18 cellular contexts compared by ENCODE assay signal in the genomic region with DNA sequence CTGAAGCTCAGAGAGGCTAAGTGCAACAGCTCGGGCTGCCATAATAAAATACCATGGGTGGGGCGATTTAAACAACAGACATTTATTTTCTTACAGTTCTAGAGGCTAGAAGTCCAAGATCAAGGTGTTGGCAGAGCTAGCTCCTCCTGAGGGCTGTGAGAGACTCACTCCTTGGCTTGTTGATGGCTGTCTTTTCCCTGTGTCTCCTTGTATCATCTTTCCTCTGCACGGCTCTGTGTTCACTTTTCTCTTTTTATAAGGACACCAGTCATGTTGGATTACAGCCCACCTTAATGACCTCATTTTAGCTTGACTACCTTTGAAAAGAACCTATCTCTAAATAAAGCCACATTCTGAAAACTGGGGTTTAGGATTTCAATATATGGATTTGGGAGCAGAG.
DNase-seq lines count a peak whose midpoint lies in the region; ATAC-seq and TF ChIP-seq lines count a peak whose summit lies in the region.
"Had no signal": no experiment of that assay in that cellular context is flagged by ENCODE, and none has a peak within 500 bp of the region (broad histone marks: within the 10 kb centered on the region; RNA-seq: fewer than 3 reads in every experiment).

No MANE protein-coding gene starts in this region.

- H3K27me3 ChIP-seq in GM23248 (replicated peaks; ENCODE audit: insufficient read depth) (no peaks in the 10 kb centered on the region), SJCRH30 (no peaks in the 10 kb centered on the region), hepatocyte (no peaks in the 10 kb centered on the region), skeletal muscle tissue (ENCODE audit: control insufficient read depth in 3 of 3, insufficient read depth in 3 of 3, low read length in 3 of 3) (no peaks in the 10 kb centered on the region)
- H3K27me3 ChIP-seq: upper lobe of right lung had no signal

- H3K9ac ChIP-seq in GM23248 (peak overlapping the region; percentile 56), skeletal muscle tissue (ENCODE audit: low read depth in 1 of 3, low read length in 3 of 3) (no peak overlapping the region)

- peak overlapping the region; percentile 69 for H3K4me2 ChIP-seq in GM23248 (ENCODE audit: unreplicated experiment)
- peak overlapping the region; percentile 4 for H3K4me2 ChIP-seq in hepatocyte

- H3K27ac ChIP-seq in GM23248, result peak overlapping the region; percentile 75
- peak overlapping the region; percentile 45; the same call in 1 of the 2 replicates for H3K27ac ChIP-seq in SJCRH30
- peak overlapping the region; percentile 65 for H3K27ac ChIP-seq in hepatocyte
- H3K27ac ChIP-seq in skeletal muscle tissue (ENCODE audit: low read depth, low read length), result peak overlapping the region; percentile 75
- H3K27ac ChIP-seq: upper lobe of right lung had no signal

- H3K9me3 Mint-ChIP-seq in activated T-cell treated with anti-CD3 and anti-CD28 coated beads, Interleukin-2, amount 50 U/mL, for 4 hours, result no peaks in the 10 kb centered on the region

- in situ Hi-C loops in GM23248 (cut with MboI), result no loop called here

- H3K9me2 ChIP-seq in GM23248 (ENCODE audit: insufficient read depth) (no peaks in the 10 kb centered on the region), hepatocyte (replicated peaks; ENCODE audit: insufficient read depth) (no peaks in the 10 kb centered on the region)

- peak overlapping the region; percentile 58 for H3K4me3 ChIP-seq in GM23248
- H3K4me3 ChIP-seq in SJCRH30, result no peak overlapping the region
- no peak overlapping the region for H3K4me3 ChIP-seq in hepatocyte
- no peak overlapping the region for H3K4me3 ChIP-seq in skeletal muscle tissue (ENCODE audit: low read length in 3 of 3)
- H3K4me3 ChIP-seq: upper lobe of right lung had no signal

- H2AFZ ChIP-seq in GM23248 (peak overlapping the region; percentile 73), hepatocyte (no peak overlapping the region)

- H3K36me3 ChIP-seq in GM23248 (ENCODE audit: low read depth), result no peaks in the 10 kb centered on the region
- no peaks in the 10 kb centered on the region for H3K36me3 ChIP-seq in SJCRH30
- no peaks in the 10 kb centered on the region for H3K36me3 ChIP-seq in hepatocyte (replicated peaks; ENCODE audit: insufficient read depth, low read depth)
- no peaks in the 10 kb centered on the region for H3K36me3 ChIP-seq in skeletal muscle tissue (ENCODE audit: control insufficient read depth in 3 of 3, insufficient read depth in 3 of 3, low read length in 3 of 3)
- H3K36me3 ChIP-seq: upper lobe of right lung had no signal

- H4K20me1 ChIP-seq in GM23248 (ENCODE audit: insufficient read depth) (no peaks in the 10 kb centered on the region), hepatocyte (ENCODE audit: insufficient read depth, poor library complexity, severe bottlenecking) (no peaks in the 10 kb centered on the region)

- no peak overlapping the region for H3K4me3 Mint-ChIP-seq in activated T-cell treated with anti-CD3 and anti-CD28 coated beads, Interleukin-2, amount 50 U/mL, for 4 hours
- H3K4me3 Mint-ChIP-seq: activated CD8-positive, alpha-beta memory T cell treated with anti-CD3 and anti-CD28 coated beads, Interleukin-2, amount 10 ng/mL, durations not matched to agents 7 days and 5 days; CD4-positive, alpha-beta memory T cell had no signal

- H3K27me3 Mint-ChIP-seq in activated T-cell treated with anti-CD3 and anti-CD28 coated beads, Interleukin-2, amount 50 U/mL, for 4 hours (ENCODE audit: low read depth), result peaks cover 4% of the 10 kb centered on the region

- H3K36me3 Mint-ChIP-seq in activated T-cell treated with anti-CD3 and anti-CD28 coated beads, Interleukin-2, amount 50 U/mL, for 4 hours (ENCODE audit: insufficient read depth), result no peaks in the 10 kb centered on the region
- H3K36me3 Mint-ChIP-seq: activated CD8-positive, alpha-beta memory T cell treated with anti-CD3 and anti-CD28 coated beads, Interleukin-2, amount 10 ng/mL, durations not matched to agents 7 days and 5 days; CD4-positive, alpha-beta memory T cell had no signal

- H3K4me1 Mint-ChIP-seq in activated T-cell treated with anti-CD3 and anti-CD28 coated beads, Interleukin-2, amount 50 U/mL, for 4 hours (ENCODE audit: low read depth), result no peaks in the 10 kb centered on the region
- H3K4me1 Mint-ChIP-seq: activated CD8-positive, alpha-beta memory T cell treated with anti-CD3 and anti-CD28 coated beads, Interleukin-2, amount 10 ng/mL, durations not matched to agents 7 days and 5 days had no signal

- TF ChIP-seq CTCF in hepatocyte (IDR thresholded peaks at IDR 0.05; ENCODE audit: poor library complexity), result no peak

- H3F3A ChIP-seq in GM23248 (ENCODE audit: insufficient read depth), result peaks cover 49% of the 10 kb centered on the region

- H3K79me2 ChIP-seq in GM23248 (ENCODE audit: insufficient read depth) (peaks cover 18% of the 10 kb centered on the region; the same call in 1 of the 2 replicates), hepatocyte (no peaks in the 10 kb centered on the region)

- no peak for ATAC-seq in activated T-cell treated with anti-CD3 and anti-CD28 coated beads, Interleukin-2, amount 50 U/mL, for 4 hours
- ATAC-seq in HG03025 (IDR thresholded peaks at IDR 0.05; ENCODE audit: low FRiP score, unreplicated experiment), result no peak
- ATAC-seq: activated CD8-positive, alpha-beta memory T cell treated with anti-CD3 and anti-CD28 coated beads, Interleukin-2, amount 10 ng/mL, durations not matched to agents 7 days and 5 days had no signal

- H3K9me3 ChIP-seq in GM23248 (ENCODE audit: low read depth) (no peaks in the 10 kb centered on the region), SJCRH30 (replicated peaks) (no peaks in the 10 kb centered on the region), hepatocyte (ENCODE audit: low read depth) (no peaks in the 10 kb centered on the region), skeletal muscle tissue (ENCODE audit: control insufficient read depth in 3 of 3, low read length in 3 of 3) (no peaks in the 10 kb centered on the region)
- H3K9me3 ChIP-seq: upper lobe of right lung had no signal

- H3K4me1 ChIP-seq in GM23248 (ENCODE audit: insufficient read depth) (peaks cover 63% of the 10 kb centered on the region), SJCRH30 (peaks cover 56% of the 10 kb centered on the region), hepatocyte (ENCODE audit: insufficient read depth) (peaks cover 16% of the 10 kb centered on the region), skeletal muscle tissue (ENCODE audit: control insufficient read depth in 3 of 3, insufficient read depth in 3 of 3, low read length in 3 of 3) (peaks cover 0 to 12% (median 6%) of the 10 kb centered on the region in 3 donors)
- H3K4me1 ChIP-seq: upper lobe of right lung had no signal

- peak; percentile 26 for DNase-seq in GM23248
- no peak for DNase-seq in SJCRH30
- DNase-seq in hepatocyte (ENCODE audit: low spot score), result no peak
- no peak for DNase-seq in DMS114 treated with DMSO at 0.1 percent for 48 hours (lab: John Stamatoyannopoulos, UW; ENCODE audit: unreplicated experiment)
- DNase-seq in activated CD4-positive, alpha-beta T cell treated with anti-CD3 and anti-CD28 coated beads, Interleukin-2, amount 50 U/mL, for 4 hours, result no peak
- no peak for DNase-seq in activated T-cell treated with anti-CD3 and anti-CD28 coated beads, Interleukin-2, amount 50 U/mL, for 4 hours
- DNase-seq: ACHN; activated CD4-positive, CD25-positive, alpha-beta regulatory T cell treated with anti-CD3 and anti-CD28 coated beads, Interleukin-2, amount 50 U/mL, for 72 hours; activated CD8-positive, alpha-beta memory T cell treated with anti-CD3 and anti-CD28 coated beads, Interleukin-2, amount 10 ng/mL, durations not matched to agents 7 days and 5 days; activated effector memory CD4-positive, alpha-beta T cell treated with anti-CD3 and anti-CD28 coated beads, Interleukin-2, amount 50 U/mL, for 16 hours; amniotic stem cell; CD4-positive, alpha-beta memory T cell; DND-41; NCI-H1436; SIG-M5; upper lobe of right lung had no signal

- 54 to 60% methylated on average over 3 of the region's 3 CpGs for WGBS in GM23248 (ENCODE audit: low coverage in 1 of 2, low lambda C conversion rate in 2 of 2, missing lambda C conversion rate in 2 of 2), 2 experiments
- WGBS in hepatocyte (ENCODE audit: low lambda C conversion rate, missing lambda C conversion rate), result 82% methylated on average over 3 of the region's 3 CpGs
